8 cellular contexts compared by ENCODE assay signal in genomic region chr1:175152006-175152652, GRCh38. TPM values are rescaled to one million over a fixed set of nuclear protein-coding genes. Genes with fewer than 3 reads are reported as not detected.
DNase-seq lines count a peak whose midpoint lies in the region; ATAC-seq, FAIRE-seq and TF ChIP-seq lines count a peak whose summit lies in the region.

No MANE protein-coding gene starts in this region.

- H3K9me3 ChIP-seq in K562 (replicated peaks; ENCODE audit: control insufficient read depth, insufficient read depth, low read depth, low read length): no peaks in the 10 kb centered on the region

- H3K9ac ChIP-seq in K562 (ENCODE audit: insufficient read depth in 1 of 2, low read depth in 2 of 2, low read length in 2 of 2): no peak overlapping the region

- no peak overlapping the region for H2AFZ ChIP-seq in K562 (ENCODE audit: low read depth, low read length)

- no peaks in the 10 kb centered on the region for H3K4me1 ChIP-seq in K562 (replicated peaks in 1 of 2; ENCODE audit: control insufficient read depth in 2 of 2, insufficient read depth in 2 of 2, low read length in 2 of 2)

- no peak for TF ChIP-seq EP300 in K562 (IDR thresholded peaks at IDR 0.05; ENCODE audit: low read length)

- no peaks in the 10 kb centered on the region for H3K79me2 ChIP-seq in K562 (ENCODE audit: control insufficient read depth, insufficient read depth, low read length)

- H4K20me1 ChIP-seq in K562 (replicated peaks; ENCODE audit: control insufficient read depth, insufficient read depth, low read length): no peaks in the 10 kb centered on the region; the same call in 1 of the 2 replicates

- H3K27me3 ChIP-seq in K562 (ENCODE audit: control insufficient read depth in 2 of 2, insufficient read depth in 2 of 2, low read length in 2 of 2): peaks cover 11 to 39% of the 10 kb centered on the region in 2 experiments

- no peak overlapping the region for H3K4me2 ChIP-seq in K562 (ENCODE audit: insufficient read depth, low read length)

- TF ChIP-seq RAD21 in K562 (CRISPR knock-in tag; conservative IDR thresholded peaks at IDR 0.05 in 1 of 2, IDR thresholded peaks at IDR 0.05 in 1 of 2): peak; percentile 92 to 95

- intact Hi-C loops in K562 (cut with micrococcal nuclease): loop anchor here (1.0 to 5.0 kb wide), 3 partner anchors 167 to 280 kb away; no protein-coding TSS in a partner anchor

- peak; percentile 85 for FAIRE-seq in K562 (lab: Jason Lieb, UNC)

- POLR2A ChIA-PET in K562 (lab: Yijun Ruan, JAX): interaction anchor here (0.5 to 1.8 kb wide), 7 partner anchors 18 to 212 kb away, joined by 3 to 7 read pairs (median 4); partner anchors contain the start of gene KIAA0040

- H3K9me1 ChIP-seq in K562 (ENCODE audit: control insufficient read depth, insufficient read depth, low read length): no peaks in the 10 kb centered on the region

- WGBS in K562 (ENCODE audit: insufficient coverage, low coverage, missing lambda C conversion rate): under 1% methylated on average over 13 of the region's 15 CpGs

- no TSS peak for BruUV-seq in K562 (replicated peaks; lab: Mats Ljungman, UMichigan)

- no peak for TF ChIP-seq POLR2A in K562 (conservative IDR thresholded peaks at IDR 0.05)

- no peak overlapping the region for H3K4me3 ChIP-seq in K562

- DNase-seq in ACHN (peak; percentile 46), NCI-H1092 (lab: John Stamatoyannopoulos, UW) (peak; percentile 54), UCSD-AML1 (lab: John Stamatoyannopoulos, UW; ENCODE audit: unreplicated experiment) (peak; percentile 40), K562 (ENCODE audit: extremely low read depth in 1 of 4, low spot score in 3 of 4) (peak; percentile 70 to 88 (median 79)), iPS-NIHi7 (ENCODE audit: extremely low spot score) (peak; percentile 80), COR-L47 (lab: John Stamatoyannopoulos, UW) (no peak)
- DNase-seq in stimulated activated CD4-positive, alpha-beta T cell treated with anti-CD3 and anti-CD28 coated beads, Interleukin-1b, Interleukin-23, amount 100 ng/mL, for 4 hours (ENCODE audit: low read depth in 2 of 2): peak; percentile 58 to 68

- H3K27ac ChIP-seq in K562 (ENCODE audit: extremely low read depth, low read depth, low read length): no peak overlapping the region

- H3K36me3 ChIP-seq in K562 (ENCODE audit: control insufficient read depth, insufficient read depth, low read length): no peaks in the 10 kb centered on the region

- in situ Hi-C loops in ACHN (cut with HindIII; ENCODE audit: low pct_ligation_motif_present, low pct_unique_long_range_greater_than_20kb, low sequenced_read_pairs) (loop anchor here (25.0 kb wide), 1 partner anchor 160 kb away; no protein-coding TSS in a partner anchor), K562 (cut with MboI) (no loop called here)

- peak; percentile 58 for ATAC-seq in GM18867 (IDR thresholded peaks at IDR 0.05; ENCODE audit: unreplicated experiment)
- ATAC-seq in K562: peak; percentile 84

- TF ChIP-seq CTCF in K562 (IDR thresholded peaks at IDR 0.05 in 2 of 3, conservative IDR thresholded peaks at IDR 0.05 in 1 of 3; ENCODE audit: insufficient read depth in 2 of 3, low read depth in 1 of 3, low read length in 3 of 3): peak; percentile 86 to 92 (median 88)

- CTCF ChIA-PET in K562 (lab: Yijun Ruan, JAX; ENCODE audit: low intra/inter-chr PET ratio): interaction anchor here (0.6 to 2.7 kb wide), 5 partner anchors 70 to 1606 kb away, joined by 3 to 39 read pairs (median 3); no protein-coding TSS in a partner anchor

TF ChIP-seq in K562, 482 proteins besides CTCF, POLR2A, EP300 and RAD21 (continues in another document):
- TF ChIP-seq RB1 (IDR thresholded peaks at IDR 0.05; ENCODE audit: low read depth) (peak; percentile 23; the same call in 1 of the 2 replicates), ARID2 (IDR thresholded peaks at IDR 0.05) (peak; percentile 45; the same call in 1 of the 2 replicates), SPI1 (IDR thresholded peaks at IDR 0.05; ENCODE audit: borderline replicate concordance, low read depth, low read length) (0 out of 2 replicates have a peak, but pooled peaks have one; percentile 44), ZNF232 (CRISPR knock-in tag; IDR thresholded peaks at IDR 0.05) (no peak), BACH1 (tag; IDR thresholded peaks at IDR 0.05) (no peak), DEAF1 (CRISPR knock-in tag; IDR thresholded peaks at IDR 0.05) (peak; percentile 89), CC2D1A (IDR thresholded peaks at IDR 0.05) (peak; percentile 54; the same call in 1 of the 2 replicates)

RNA-seq across cellular contexts. Expression of gene KIAA0040, which starts 40.4 kb away (rescaled TPM):
- total RNA-seq in K562 (2011; cell fraction: chromatin; rRNA removed; ENCODE audit: low replicate concordance): 6.8 and 7.9 TPM in 2 replicates
- 7.1 and 8.0 TPM in 2 replicates for total RNA-seq in K562 (2011; cell fraction: nucleolus; rRNA removed)
- 9.5 and 11.3 TPM in 2 replicates for total RNA-seq in K562 (2011; cell fraction: nucleoplasm; rRNA removed)
- total RNA-seq in K562 (2014; rRNA removed) (6.4 and 8.2 TPM in 2 replicates), K562 (2014; rRNA removed; fragmentation: Illumina TruSeq; extraction: Trizol) (9.7 and 10.5 TPM in 2 replicates), K562 (2015; rRNA removed; fragmentation: Illumina TruSeq; extraction: Trizol) (9.8 and 10.1 TPM in 2 replicates), K562 (2021) (12.1 and 13.1 TPM in 2 replicates)
- polyA plus RNA-seq in K562 (2011; rRNA removed) (6.2 and 6.3 TPM in 2 replicates), K562 (2014; fragmentation: Illumina TruSeq; extraction: Trizol) (12.4 and 13.6 TPM in 2 replicates), K562 (2014; fragmentation: Nextera tagmentation; extraction: Ambion mirVana) (1 to 10 TPM; 3.4 to 6.1 TPM), K562 (2014; rRNA removed) (7.1 and 8.4 TPM in 2 replicates)
- polyA plus RNA-seq in K562 (2011; cell fraction: cytosol; rRNA removed): 6.4 and 6.9 TPM in 2 replicates
- 3.4 and 4.3 TPM in 2 replicates for polyA plus RNA-seq in K562 (2011; cell fraction: nucleus; rRNA removed)
- polyA plus RNA-seq in K562 (2012): 9.6 and 13.7 TPM in 2 replicates
- polyA minus RNA-seq in K562 (2011; rRNA and poly(A)+ RNA removed): 10.5 and 10.8 TPM in 2 replicates
- polyA minus RNA-seq in K562 (2011; cell fraction: cytosol; rRNA and poly(A)+ RNA removed): 2.1 and 6.3 TPM in 2 replicates
- 4.6 and 6.4 TPM in 2 replicates for polyA minus RNA-seq in K562 (2011; cell fraction: nucleus; rRNA and poly(A)+ RNA removed)
